ENCODE assay signal across 10 cellular contexts in genomic region chr1:9881838-9882249, GRCh38. TPM values are rescaled to one million over a fixed set of nuclear protein-coding genes. Genes with fewer than 3 reads are reported as not detected.
A peak's percentile ranks its signal among the peaks of the same experiment; 100 is the strongest.
DNase-seq lines count a peak whose midpoint lies in the region; ATAC-seq and TF ChIP-seq lines count a peak whose summit lies in the region.
"Had no signal": no experiment of that assay in that cellular context is flagged by ENCODE, and none has a peak within 500 bp of the region (broad histone marks: within the 10 kb centered on the region; RNA-seq: fewer than 3 reads in every experiment).

No MANE protein-coding gene starts in this region.

- DNase-seq in AG08396 (ENCODE audit: low spot score) (peak; percentile 83), foreskin keratinocyte (peak; percentile 67 to 80), OCI-M2 (lab: John Stamatoyannopoulos, UW; ENCODE audit: unreplicated experiment) (no peak), HAP-1 (ENCODE audit: low spot score in 2 of 2) (no peak)
- no peak for DNase-seq in activated CD8-positive, alpha-beta T cell treated with anti-CD3 and anti-CD28 coated beads, Interleukin-2, amount 10 ng/mL, durations not matched to agents 7 days and 5 days
- DNase-seq: DMS153, NCI-H1694 had no signal

- in situ Hi-C loops in HAP-1 (cut with MboI; ENCODE audit: low sequenced_read_pairs): loop anchor here (10.0 kb wide), 1 partner anchor 63 kb away; the partner anchor contains the start of genes LZIC and NMNAT1

- ATAC-seq in activated CD8-positive, alpha-beta T cell treated with anti-CD3 and anti-CD28 coated beads, Interleukin-2, amount 10 ng/mL, durations not matched to agents 7 days and 5 days: peak; percentile 72
- ATAC-seq in foreskin keratinocyte: peak; percentile 51
- ATAC-seq in GM18520 (IDR thresholded peaks at IDR 0.05; ENCODE audit: unreplicated experiment): no peak
- no peak for ATAC-seq in GM18870 (IDR thresholded peaks at IDR 0.05; ENCODE audit: unreplicated experiment)

- H3K4me1 Mint-ChIP-seq in activated CD8-positive, alpha-beta T cell treated with anti-CD3 and anti-CD28 coated beads, Interleukin-2, amount 10 ng/mL, durations not matched to agents 7 days and 5 days (ENCODE audit: low read depth): peaks cover 39% of the 10 kb centered on the region

- POLR2A ChIA-PET in HEK293 (lab: Yijun Ruan, JAX): interaction anchor here (0.6 kb wide), 1 partner anchor 62 kb away, joined by 3 read pairs; no protein-coding TSS in a partner anchor
- POLR2A ChIA-PET in activated CD8-positive, alpha-beta T cell treated with anti-CD3 and anti-CD28 coated beads, Interleukin-2, amount 10 ng/mL, durations not matched to agents 7 days and 5 days (lab: Charles Lee): interaction anchor here (1.4 to 2.1 kb wide), 2 partner anchors 8 to 61 kb away, joined by 3 to 6 read pairs; partner anchors contain the start of genes LZIC and NMNAT1

- no peaks in the 10 kb centered on the region for H3K9me3 ChIP-seq in HEK293 (ENCODE audit: control insufficient read depth, insufficient read depth, low read depth, low read length)
- H3K9me3 ChIP-seq in HAP-1: no peaks in the 10 kb centered on the region

- H3K27ac Mint-ChIP-seq in activated CD8-positive, alpha-beta T cell treated with anti-CD3 and anti-CD28 coated beads, Interleukin-2, amount 10 ng/mL, durations not matched to agents 7 days and 5 days: peak overlapping the region; percentile 91

- TF ChIP-seq CTCF in HEK293 (tag by site-specific recombination; IDR thresholded peaks at IDR 0.05) (no peak), foreskin keratinocyte (conservative IDR thresholded peaks at IDR 0.05) (no peak)

- H3K27me3 Mint-ChIP-seq in activated CD8-positive, alpha-beta T cell treated with anti-CD3 and anti-CD28 coated beads, Interleukin-2, amount 10 ng/mL, durations not matched to agents 7 days and 5 days (ENCODE audit: low read depth): no peaks in the 10 kb centered on the region

- H3K27ac ChIP-seq in HEK293 (ENCODE audit: extremely low read depth, low read depth, low read length) (no peak overlapping the region), foreskin keratinocyte (no peak overlapping the region)

- no peaks in the 10 kb centered on the region; the same call in 1 of the 2 replicates for H3K4me1 ChIP-seq in HEK293 (ENCODE audit: control insufficient read depth, insufficient read depth, low read length)
- H3K4me1 ChIP-seq in foreskin keratinocyte: peaks cover 24% of the 10 kb centered on the region
- no peaks in the 10 kb centered on the region for H3K4me1 ChIP-seq in HAP-1

- H3K27me3 ChIP-seq in foreskin keratinocyte (no peaks in the 10 kb centered on the region), HAP-1 (ENCODE audit: low read depth) (no peaks in the 10 kb centered on the region)

- H3K4me3 ChIP-seq in HEK293 (ENCODE audit: low read depth, low read length) (no peak overlapping the region), HAP-1 (no peak overlapping the region)

- H3K36me3 ChIP-seq in HEK293 (ENCODE audit: control insufficient read depth in 2 of 2, insufficient read depth in 1 of 2, low read length in 2 of 2) (peaks cover 0 to 8% of the 10 kb centered on the region in 2 experiments; a peak in 1 of 3 replicates), HAP-1 (replicated peaks) (no peaks in the 10 kb centered on the region)

- H3K4me3 Mint-ChIP-seq in activated CD8-positive, alpha-beta T cell treated with anti-CD3 and anti-CD28 coated beads, Interleukin-2, amount 10 ng/mL, durations not matched to agents 7 days and 5 days: peak overlapping the region; percentile 20

- CTCF ChIA-PET in HEK293 (lab: Yijun Ruan, JAX): interaction anchor here (1.3 kb wide), 2 partner anchors 13 to 62 kb away, joined by 3 to 5 read pairs; partner anchors contain the start of genes LZIC and NMNAT1
- CTCF ChIA-PET in activated CD8-positive, alpha-beta T cell treated with anti-CD3 and anti-CD28 coated beads, Interleukin-2, amount 10 ng/mL, durations not matched to agents 7 days and 5 days (lab: Charles Lee): interaction anchor here (1.0 to 1.8 kb wide), 5 partner anchors 25 to 100 kb away, joined by 3 to 5 read pairs (median 3); no protein-coding TSS in a partner anchor

- no peaks in the 10 kb centered on the region for H3K9me3 Mint-ChIP-seq in activated CD8-positive, alpha-beta T cell treated with anti-CD3 and anti-CD28 coated beads, Interleukin-2, amount 10 ng/mL, durations not matched to agents 7 days and 5 days (ENCODE audit: insufficient read depth)

- no peaks in the 10 kb centered on the region for H3K36me3 Mint-ChIP-seq in activated CD8-positive, alpha-beta T cell treated with anti-CD3 and anti-CD28 coated beads, Interleukin-2, amount 10 ng/mL, durations not matched to agents 7 days and 5 days (ENCODE audit: low read depth)

TF ChIP-seq in HEK293, 187 proteins besides CTCF, POLR2A, EP300 and RAD21:
- TF ChIP-seq ZFP3 (tag by site-specific recombination; IDR thresholded peaks at IDR 0.05; ENCODE audit: low read depth): peak; percentile 79
- no peak for TF ChIP-seq ZBTB17 (tag by site-specific recombination; IDR thresholded peaks at IDR 0.05)
- no peak for TF ChIP-seq FEZF1 (tag by site-specific recombination; IDR thresholded peaks at IDR 0.05)

RNA-seq across cellular contexts. Expression of gene CTNNBIP1, which starts 28.2 kb away (rescaled TPM):
- 10 to 100 TPM; 18.2 to 23.6 TPM for total RNA-seq in activated CD8-positive, alpha-beta T cell treated with anti-CD3 and anti-CD28 coated beads, Interleukin-2, amount 10 ng/mL, durations not matched to agents 7 days and 5 days
- total RNA-seq in foreskin keratinocyte: 136 and 150 TPM in 2 replicates
- polyA plus RNA-seq in foreskin keratinocyte: 163 and 183 TPM in 2 replicates

RNA-seq across cellular contexts. Expression of gene CLSTN1, which starts 58.1 kb away (rescaled TPM):
- total RNA-seq in activated CD8-positive, alpha-beta T cell treated with anti-CD3 and anti-CD28 coated beads, Interleukin-2, amount 10 ng/mL, durations not matched to agents 7 days and 5 days: 10 to 100 TPM; 91.1 to 96.8 TPM
- 287 and 346 TPM in 2 replicates for total RNA-seq in foreskin keratinocyte
- 237 and 287 TPM in 2 replicates for polyA plus RNA-seq in foreskin keratinocyte

Comparison
In these comparisons a context has a peak if more than half of its experiments do, and no peak if none do; other contexts are left out.
1. DNase-seq: peak in AG08396 (single experiment) and foreskin keratinocyte (2 of 2); none in activated CD8-positive, alpha-beta T cell treated with anti-CD3 and anti-CD28 coated beads, Interleukin-2, amount 10 ng/mL, durations not matched to agents 7 days and 5 days (single experiment), OCI-M2 (single experiment) and HAP-1 (0 of 2).
2. ATAC-seq: peak in activated CD8-positive, alpha-beta T cell treated with anti-CD3 and anti-CD28 coated beads, Interleukin-2, amount 10 ng/mL, durations not matched to agents 7 days and 5 days (single experiment) and foreskin keratinocyte (single experiment); none in GM18520 (single experiment) and GM18870 (single experiment).